In the genomic region with DNA sequence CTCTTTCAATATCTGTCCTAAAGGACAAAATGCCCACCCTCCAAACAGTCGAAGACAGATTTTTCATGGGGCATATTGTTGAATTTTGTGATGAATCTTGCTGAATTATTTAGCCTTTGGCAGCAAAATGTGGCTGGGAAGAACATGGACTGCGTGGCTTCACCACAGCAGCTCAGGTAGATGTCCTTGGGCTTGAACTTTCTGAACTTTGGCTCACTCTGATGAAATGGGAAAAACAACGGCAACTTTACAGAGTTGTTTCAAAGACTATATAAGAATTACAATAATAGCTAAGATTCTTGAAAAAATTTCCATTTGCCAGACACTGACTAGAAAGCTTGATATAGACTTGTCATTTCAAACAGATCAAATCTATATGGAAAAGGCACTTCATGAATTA, we compare ENCODE assay signal across 32 cellular contexts. TPM values are rescaled to one million over a fixed set of nuclear protein-coding genes. Genes with fewer than 3 reads are reported as not detected.
"Had no signal": no experiment of that assay in that cellular context is flagged by ENCODE, and none has a peak within 500 bp of the region (broad histone marks: within the 10 kb centered on the region; RNA-seq: fewer than 3 reads in every experiment).

No MANE protein-coding gene starts in this region.

- H3K36me3 Mint-ChIP-seq: activated CD4-positive, alpha-beta memory T cell treated with anti-CD3 and anti-CD28 coated beads for 36 hours; activated naive CD4-positive, alpha-beta T cell treated with anti-CD3 and anti-CD28 coated beads, Interleukin-2, amount 10 ng/mL, durations not matched to agents 7 days and 5 days; activated naive CD8-positive, alpha-beta T cell; WTC11 had no signal

- FAIRE-seq: K562, TTC549 had no signal

- H3K27ac Mint-ChIP-seq: activated CD4-positive, alpha-beta memory T cell treated with anti-CD3 and anti-CD28 coated beads for 36 hours; activated CD8-positive, alpha-beta memory T cell treated with anti-CD3 and anti-CD28 coated beads, Interleukin-2, amount 10 ng/mL, durations not matched to agents 7 days and 5 days; activated naive CD4-positive, alpha-beta T cell treated with anti-CD3 and anti-CD28 coated beads, Interleukin-2, amount 10 ng/mL, durations not matched to agents 7 days and 5 days; activated naive CD8-positive, alpha-beta T cell; activated T-helper 2 cell treated with anti-CD3 and anti-CD28 coated beads, Interferon-gamma antibody, Interleukin-2, Interleukin-4, amounts not matched to agents 10 μg/mL and 5 μg/mL and 100 μg/mL, durations not matched to agents 14 hours and 24 hours and 36 hours; WTC11 had no signal

- ATAC-seq: activated CD8-positive, alpha-beta memory T cell treated with anti-CD3 and anti-CD28 coated beads, Interleukin-2, amount 10 ng/mL, durations not matched to agents 7 days and 5 days; K562; WTC11 had no signal

- H3K27ac ChIP-seq: ascending aorta, cardiac muscle cell had no signal

- H3K4me3 ChIP-seq: ascending aorta, cardiac muscle cell, K562 had no signal

- H3K36me3 ChIP-seq: ascending aorta, cardiac muscle cell had no signal

- H3K27me3 Mint-ChIP-seq: activated CD4-positive, alpha-beta memory T cell treated with anti-CD3 and anti-CD28 coated beads for 36 hours; activated naive CD4-positive, alpha-beta T cell treated with anti-CD3 and anti-CD28 coated beads, Interleukin-2, amount 10 ng/mL, durations not matched to agents 7 days and 5 days; activated naive CD8-positive, alpha-beta T cell; central memory CD8-positive, alpha-beta T cell had no signal

- DNase-seq: activated CD4-positive, alpha-beta memory T cell treated with anti-CD3 and anti-CD28 coated beads for 36 hours; activated CD4-positive, alpha-beta T cell treated with anti-CD3 and anti-CD28 coated beads for 4 hours; activated CD4-positive, alpha-beta T cell treated with anti-CD3 and anti-CD28 coated beads, Interleukin-2, amount 50 U/mL, for 1 hour; activated CD4-positive, CD25-positive, alpha-beta regulatory T cell treated with anti-CD3 and anti-CD28 coated beads, Interleukin-2, amount 50 U/mL, for 72 hours; activated CD8-positive, alpha-beta memory T cell treated with anti-CD3 and anti-CD28 coated beads for 24 hours; activated CD8-positive, alpha-beta memory T cell treated with anti-CD3 and anti-CD28 coated beads, Interleukin-2, amount 10 ng/mL, durations not matched to agents 7 days and 5 days; activated CD8-positive, alpha-beta memory T cell treated with anti-CD3 and anti-CD28 coated beads, Interleukin-2, amount 50 U/mL, for 48 hours; activated gamma-delta T cell treated with Interleukin-2 at 50 U/mL for 16 hours; activated naive CD4-positive, alpha-beta T cell treated with anti-CD3 and anti-CD28 coated beads, Interleukin-2, amount 10 ng/mL, durations not matched to agents 7 days and 5 days; amniotic stem cell; NCI-H1105; NCI-H1417 treated with DMSO at 0.1 percent for 48 hours; NCI-H187 treated with DMSO at 0.1 percent for 48 hours; NCI-H2081; NCI-H226; NCI-H446 treated with DMSO at 0.1 percent for 48 hours; NCI-H524; NCI-H69; NCI-H82; OCI-M1; Right ventricle myocardium superior; SW 1271 had no signal

- H3K9me3 ChIP-seq: ascending aorta had no signal

- H3K4me3 Mint-ChIP-seq: activated CD4-positive, alpha-beta memory T cell treated with anti-CD3 and anti-CD28 coated beads for 36 hours; activated CD8-positive, alpha-beta memory T cell treated with anti-CD3 and anti-CD28 coated beads, Interleukin-2, amount 10 ng/mL, durations not matched to agents 7 days and 5 days; activated naive CD4-positive, alpha-beta T cell treated with anti-CD3 and anti-CD28 coated beads, Interleukin-2, amount 10 ng/mL, durations not matched to agents 7 days and 5 days; activated naive CD8-positive, alpha-beta T cell; central memory CD8-positive, alpha-beta T cell; WTC11 had no signal

- H3K9me3 Mint-ChIP-seq: activated CD4-positive, alpha-beta memory T cell treated with anti-CD3 and anti-CD28 coated beads for 36 hours; activated T-helper 2 cell treated with anti-CD3 and anti-CD28 coated beads, Interferon-gamma antibody, Interleukin-2, Interleukin-4, amounts not matched to agents 10 μg/mL and 5 μg/mL and 100 μg/mL, durations not matched to agents 14 hours and 24 hours and 36 hours; central memory CD8-positive, alpha-beta T cell had no signal

- H3K27me3 ChIP-seq: ascending aorta, cardiac muscle cell had no signal

- H3K4me1 ChIP-seq: ascending aorta had no signal

RNA-seq across cellular contexts. Expression of a gene that starts 52.8 kb away (rescaled TPM):
- total RNA-seq: activated CD4-positive, alpha-beta memory T cell treated with anti-CD3 and anti-CD28 coated beads for 36 hours; activated CD8-positive, alpha-beta memory T cell treated with anti-CD3 and anti-CD28 coated beads, Interleukin-2, amount 10 ng/mL, durations not matched to agents 7 days and 5 days; activated T-helper 2 cell treated with anti-CD3 and anti-CD28 coated beads, Interferon-gamma antibody, Interleukin-2, Interleukin-4, amounts not matched to agents 10 μg/mL and 5 μg/mL and 100 μg/mL, durations not matched to agents 14 hours and 24 hours and 36 hours; ascending aorta; K562; T-helper 1 cell treated with Interleukin-12 subunit alpha and Interleukin-12 subunit beta and Interleukin-4 antibody, amounts not matched to agents 30 ng/mL and 1 ng/mL, for 36 hours; T-helper 2 cell treated with Interferon-gamma antibody and Interleukin-4, amounts not matched to agents 100 ng/mL and 5 ng/mL, for 36 hours had no signal
- polyA plus RNA-seq: K562 had no signal
